8 cellular contexts compared by ENCODE assay signal in genomic region chr16:14070555-14070876, GRCh38. TPM values are rescaled to one million over a fixed set of nuclear protein-coding genes. Genes with fewer than 3 reads are reported as not detected.
DNase-seq lines count a peak whose midpoint lies in the region; ATAC-seq and TF ChIP-seq lines count a peak whose summit lies in the region.

No MANE protein-coding gene starts in this region.

- peak; percentile 10 for ATAC-seq in HG02938 (IDR thresholded peaks at IDR 0.05; ENCODE audit: unreplicated experiment)
- ATAC-seq in lung (ENCODE audit: insufficient read depth, low FRiP score) = no peak
- no peak for ATAC-seq in HG03457 (IDR thresholded peaks at IDR 0.05; ENCODE audit: unreplicated experiment)
- ATAC-seq in HG02884 (IDR thresholded peaks at IDR 0.05; ENCODE audit: unreplicated experiment) = no peak

- H3K4me1 Mint-ChIP-seq in CD8-positive, alpha-beta memory T cell = peaks cover 12 to 24% (median 20%) of the 10 kb centered on the region in 3 donors

- intact Hi-C loops in ascending aorta (cut with DNase I) = loop anchor here (2.0 to 5.0 kb wide), 3 partner anchors 53 to 148 kb away; partner anchors contain the start of gene ERCC4

- H3K27ac Mint-ChIP-seq in CD8-positive, alpha-beta memory T cell = peak overlapping the region; percentile 60 to 90 (median 79)

- peaks cover 14% of the 10 kb centered on the region for H3K4me1 ChIP-seq in CD8-positive, alpha-beta memory T cell (ENCODE audit: insufficient read depth, low read length)
- peaks cover 0 to 13% of the 10 kb centered on the region in 2 donors for H3K4me1 ChIP-seq in ascending aorta
- H3K4me1 ChIP-seq in lung (ENCODE audit: control insufficient read depth in 2 of 2, insufficient read depth in 2 of 2, low read length in 2 of 2) = peaks cover 5 to 8% of the 10 kb centered on the region in 2 donors

- peaks cover 0 to 7% (median 0%) of the 10 kb centered on the region in 3 donors for H3K36me3 Mint-ChIP-seq in CD8-positive, alpha-beta memory T cell

- H3K27me3 ChIP-seq in CD8-positive, alpha-beta memory T cell (ENCODE audit: insufficient read depth, low read length, poor library complexity, severe bottlenecking) = no peaks in the 10 kb centered on the region
- H3K27me3 ChIP-seq in ascending aorta (no peaks in the 10 kb centered on the region), lung (ENCODE audit: control insufficient read depth, insufficient read depth) (no peaks in the 10 kb centered on the region)

- peak overlapping the region; percentile 90 for H3K4me3 ChIP-seq in CD8-positive, alpha-beta memory T cell (ENCODE audit: low read length)
- H3K4me3 ChIP-seq in ascending aorta (peak overlapping the region; percentile 100), lung (peak overlapping the region; percentile 84)

- no peaks in the 10 kb centered on the region for H3K36me3 ChIP-seq in CD8-positive, alpha-beta memory T cell (ENCODE audit: insufficient read depth, low read length)
- H3K36me3 ChIP-seq in ascending aorta (no peaks in the 10 kb centered on the region), lung (ENCODE audit: control insufficient read depth in 2 of 2, insufficient read depth in 2 of 2, low read length in 2 of 2) (no peaks in the 10 kb centered on the region)

- DNase-seq in CD8-positive, alpha-beta memory T cell = no peak
- no peak for DNase-seq in ascending aorta (ENCODE audit: low spot score in 2 of 2)
- DNase-seq in lung (ENCODE audit: low spot score) = no peak
- no peak for DNase-seq in globus pallidus (ENCODE audit: low spot score)
- DNase-seq in ureter (ENCODE audit: low spot score) = no peak

- WGBS in lung, 2 donors = 78 to 98% methylated on average over 4 of the region's 4 CpGs

- H3K4me3 Mint-ChIP-seq in CD8-positive, alpha-beta memory T cell = peak overlapping the region; percentile 84 to 93 (median 87)

- no peaks in the 10 kb centered on the region for H3K9me3 ChIP-seq in CD8-positive, alpha-beta memory T cell (ENCODE audit: low read length)
- no peaks in the 10 kb centered on the region for H3K9me3 ChIP-seq in ascending aorta
- no peaks in the 10 kb centered on the region for H3K9me3 ChIP-seq in lung (ENCODE audit: control insufficient read depth in 2 of 2, insufficient read depth in 1 of 2, low read length in 1 of 2)

- H3K27me3 Mint-ChIP-seq in CD8-positive, alpha-beta memory T cell = peaks cover 1 to 6% of the 10 kb centered on the region in 2 donors

- CTCF ChIA-PET in CD8-positive, alpha-beta memory T cell (lab: Charles Lee) = interaction anchor here (0.6 kb wide), 1 partner anchor 152 kb away, joined by 3 read pairs; no protein-coding TSS in a partner anchor

- peak overlapping the region; percentile 63 for H3K27ac ChIP-seq in CD8-positive, alpha-beta memory T cell (ENCODE audit: low read depth, low read length)
- H3K27ac ChIP-seq in ascending aorta = peak overlapping the region; percentile 57 to 74
- H3K27ac ChIP-seq in lung (ENCODE audit: low read depth in 1 of 2, low read length in 1 of 2) = peak overlapping the region; percentile 84 to 88

- TF ChIP-seq CTCF in ascending aorta (IDR thresholded peaks at IDR 0.05) = no peak
- no peak for TF ChIP-seq CTCF in lung (IDR thresholded peaks at IDR 0.05; ENCODE audit: control extremely low read depth, extremely low read depth)

- H3K9me3 Mint-ChIP-seq in CD8-positive, alpha-beta memory T cell = no peaks in the 10 kb centered on the region

- POLR2A ChIA-PET in CD8-positive, alpha-beta memory T cell (lab: Charles Lee) = interaction anchor here (0.6 kb wide), 1 partner anchor 556 kb away, joined by 3 read pairs; no protein-coding TSS in a partner anchor

RNA-seq across cellular contexts. Expression of gene MRTFB, which starts 0.6 kb away (rescaled TPM):
- 10 to 100 TPM; 12.0 to 12.2 TPM for total RNA-seq in CD8-positive, alpha-beta memory T cell
- 6.5 TPM for polyA plus RNA-seq in CD8-positive, alpha-beta memory T cell
- total RNA-seq in ascending aorta (89.4 TPM), lung (10 to 100 TPM; 45.5 to 50.9 TPM), ureter (115 TPM)
- polyA plus RNA-seq in lung = 10 to 100 TPM in 1 of 2 donors, 1 to 10 TPM in 1; 8.8 to 10.1 TPM
